1 cellular context compared by ENCODE assay signal in genomic region chr14:103281496-103282231, GRCh38.
A peak's percentile ranks its signal among the peaks of the same experiment; 100 is the strongest.
TF ChIP-seq lines count a peak whose summit lies in the region.

No MANE protein-coding gene starts in this region.

TF ChIP-seq in SK-N-SH, 30 proteins besides CTCF, POLR2A, EP300 and RAD21 (continued from another document):
- TF ChIP-seq USF2 (IDR thresholded peaks at IDR 0.05; ENCODE audit: borderline replicate concordance, low read depth, low read length): no peak
- TF ChIP-seq FOXJ3 (CRISPR knock-in tag; IDR thresholded peaks at IDR 0.05): no peak
- no peak for TF ChIP-seq JUND (IDR thresholded peaks at IDR 0.05)
- peak; percentile 9 for TF ChIP-seq CHD2 (IDR thresholded peaks at IDR 0.05; ENCODE audit: low read length, partially characterized antibody)
- TF ChIP-seq TAF1 (IDR thresholded peaks at IDR 0.05; ENCODE audit: borderline replicate concordance, low read depth, low read length): no peak
- no peak for TF ChIP-seq GATA2 (CRISPR knock-in tag; IDR thresholded peaks at IDR 0.05)
- no peak for TF ChIP-seq GABPA (IDR thresholded peaks at IDR 0.05; ENCODE audit: low read depth)
- TF ChIP-seq NFIC (IDR thresholded peaks at IDR 0.05; ENCODE audit: borderline replicate concordance): no peak
- no peak for TF ChIP-seq FOXM1 (IDR thresholded peaks at IDR 0.05; ENCODE audit: low read depth)
- no peak for TF ChIP-seq FOSL2 (IDR thresholded peaks at IDR 0.05; ENCODE audit: borderline replicate concordance, low read depth)
- TF ChIP-seq TEAD4 (IDR thresholded peaks at IDR 0.05; ENCODE audit: borderline replicate concordance, insufficient read depth): no peak
- TF ChIP-seq YY1 (IDR thresholded peaks at IDR 0.05; ENCODE audit: low read depth): no peak
- TF ChIP-seq SIN3A (IDR thresholded peaks at IDR 0.05; ENCODE audit: borderline replicate concordance, low read depth, low read length): no peak
- no peak for TF ChIP-seq ELF1 (IDR thresholded peaks at IDR 0.05)
- TF ChIP-seq, protein P1, sequence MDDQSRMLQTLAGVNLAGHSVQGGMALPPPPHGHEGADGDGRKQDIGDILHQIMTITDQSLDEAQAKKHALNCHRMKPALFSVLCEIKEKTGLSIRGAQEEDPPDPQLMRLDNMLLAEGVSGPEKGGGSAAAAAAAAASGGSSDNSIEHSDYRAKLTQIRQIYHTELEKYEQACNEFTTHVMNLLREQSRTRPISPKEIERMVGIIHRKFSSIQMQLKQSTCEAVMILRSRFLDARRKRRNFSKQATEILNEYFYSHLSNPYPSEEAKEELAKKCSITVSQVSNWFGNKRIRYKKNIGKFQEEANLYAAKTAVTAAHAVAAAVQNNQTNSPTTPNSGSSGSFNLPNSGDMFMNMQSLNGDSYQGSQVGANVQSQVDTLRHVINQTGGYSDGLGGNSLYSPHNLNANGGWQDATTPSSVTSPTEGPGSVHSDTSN (IDR thresholded peaks at IDR 0.05): no peak
- TF ChIP-seq NRF1 (IDR thresholded peaks at IDR 0.05; ENCODE audit: low read depth, low read length): no peak
- TF ChIP-seq SMC3 (IDR thresholded peaks at IDR 0.05; ENCODE audit: low read depth, low read length): peak; percentile 51; the same call in 1 of the 2 replicates
- no peak for TF ChIP-seq RXRA (IDR thresholded peaks at IDR 0.05; ENCODE audit: borderline replicate concordance, low read depth)
- no peak for TF ChIP-seq MEF2A (IDR thresholded peaks at IDR 0.05; ENCODE audit: borderline replicate concordance, low read depth)
- TF ChIP-seq TCF12 (IDR thresholded peaks at IDR 0.05): no peak
- peak; percentile 9; the same call in 1 of the 2 replicates for TF ChIP-seq RFX5 (IDR thresholded peaks at IDR 0.05; ENCODE audit: low read length)
- TF ChIP-seq, protein P2, sequence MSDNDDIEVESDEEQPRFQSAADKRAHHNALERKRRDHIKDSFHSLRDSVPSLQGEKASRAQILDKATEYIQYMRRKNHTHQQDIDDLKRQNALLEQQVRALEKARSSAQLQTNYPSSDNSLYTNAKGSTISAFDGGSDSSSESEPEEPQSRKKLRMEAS (IDR thresholded peaks at IDR 0.05; ENCODE audit: low read depth): no peak
- TF ChIP-seq EZH2phosphoT487 (IDR thresholded peaks at IDR 0.05; ENCODE audit: borderline replicate concordance, low read depth): no peak
- TF ChIP-seq MXI1 (IDR thresholded peaks at IDR 0.05; ENCODE audit: low read depth, low read length): no peak
- TF ChIP-seq, protein P3, sequence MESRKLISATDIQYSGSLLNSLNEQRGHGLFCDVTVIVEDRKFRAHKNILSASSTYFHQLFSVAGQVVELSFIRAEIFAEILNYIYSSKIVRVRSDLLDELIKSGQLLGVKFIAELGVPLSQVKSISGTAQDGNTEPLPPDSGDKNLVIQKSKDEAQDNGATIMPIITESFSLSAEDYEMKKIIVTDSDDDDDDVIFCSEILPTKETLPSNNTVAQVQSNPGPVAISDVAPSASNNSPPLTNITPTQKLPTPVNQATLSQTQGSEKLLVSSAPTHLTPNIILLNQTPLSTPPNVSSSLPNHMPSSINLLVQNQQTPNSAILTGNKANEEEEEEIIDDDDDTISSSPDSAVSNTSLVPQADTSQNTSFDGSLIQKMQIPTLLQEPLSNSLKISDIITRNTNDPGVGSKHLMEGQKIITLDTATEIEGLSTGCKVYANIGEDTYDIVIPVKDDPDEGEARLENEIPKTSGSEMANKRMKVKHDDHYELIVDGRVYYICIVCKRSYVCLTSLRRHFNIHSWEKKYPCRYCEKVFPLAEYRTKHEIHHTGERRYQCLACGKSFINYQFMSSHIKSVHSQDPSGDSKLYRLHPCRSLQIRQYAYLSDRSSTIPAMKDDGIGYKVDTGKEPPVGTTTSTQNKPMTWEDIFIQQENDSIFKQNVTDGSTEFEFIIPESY (IDR thresholded peaks at IDR 0.05; ENCODE audit: borderline replicate concordance, low read depth): no peak
- no peak for TF ChIP-seq USF1 (IDR thresholded peaks at IDR 0.05; ENCODE audit: borderline replicate concordance, low read depth)
TF ChIP-seq in SK-N-SH: peak in this region for 4.
